In genomic region chr5:173946353-173946752, GRCh38 we compare ENCODE assay signal across 34 cellular contexts. TPM values are rescaled to one million over a fixed set of nuclear protein-coding genes. Genes with fewer than 3 reads are reported as not detected.
"Had no signal": no experiment of that assay in that cellular context is flagged by ENCODE, and none has a peak within 500 bp of the region (broad histone marks: within the 10 kb centered on the region; RNA-seq: fewer than 3 reads in every experiment).

No MANE protein-coding gene starts in this region.

- H3K9me3 Mint-ChIP-seq: dendritic cell treated with granulocyte-macrophage colony-stimulating factor and Interleukin-4, amounts not matched to agents 40 ng/mL and 50 ng/mL, for 4 days; mesothelial cell of epicardium; naive B cell; natural killer cell treated with Interleukin-12 subunit alpha and Interleukin-12 subunit beta and Interleukin-15 and Interleukin-18, amount 100 ng/mL, for 72 hours; neural progenitor cell; stimulated activated effector memory CD8-positive, alpha-beta T cell treated with anti-CD3 and anti-CD28 coated beads, Interleukin-12 subunit alpha, Interleukin-12 subunit beta, amount 100 ng/mL, for 72 hours had no signal

- H3K27ac ChIP-seq: colonic mucosa, esophagus muscularis mucosa, foreskin keratinocyte, heart right ventricle, left lung, neural progenitor cell, right atrium auricular region, stomach, vagina had no signal

- H3K9me3 ChIP-seq: colonic mucosa, esophagus muscularis mucosa, heart right ventricle, left lung, mucosa of descending colon, right atrium auricular region, stomach, thyroid gland, vagina had no signal

- H3K27me3 ChIP-seq: colonic mucosa, esophagus muscularis mucosa, foreskin keratinocyte, heart right ventricle, left lung, neural progenitor cell, right atrium auricular region, stomach, thyroid gland, vagina had no signal

- H3K27me3 Mint-ChIP-seq: dendritic cell treated with granulocyte-macrophage colony-stimulating factor and Interleukin-4, amounts not matched to agents 40 ng/mL and 50 ng/mL, for 4 days; naive B cell; natural killer cell treated with Interleukin-12 subunit alpha and Interleukin-12 subunit beta and Interleukin-15 and Interleukin-18, amount 100 ng/mL, for 72 hours; progenitor cell of endocrine pancreas had no signal

- ATAC-seq: foreskin keratinocyte; left lung; mucosa of descending colon; natural killer cell treated with Interleukin-12 subunit alpha and Interleukin-12 subunit beta and Interleukin-15 and Interleukin-18, amount 100 ng/mL, for 72 hours; sciatic nerve; stimulated activated effector memory CD8-positive, alpha-beta T cell treated with anti-CD3 and anti-CD28 coated beads, Interleukin-12 subunit alpha, Interleukin-12 subunit beta, amount 100 ng/mL, for 72 hours had no signal

- H3K36me3 ChIP-seq: neural progenitor cell had no signal

- DNase-seq: colonic mucosa; effector CD8-positive, alpha-beta T cell; foreskin keratinocyte; glutamatergic neuron; heart right ventricle; hypothalamus; left lung; mesenchymal stem cell; mucosa of descending colon; naive B cell; stimulated activated CD4-positive, alpha-beta T cell treated with anti-CD3 and anti-CD28 coated beads, Interleukin-2, amount 100 ng/mL, for 24 hours; stimulated activated CD4-positive, alpha-beta T cell treated with anti-CD3 and anti-CD28 coated beads, Interleukin-4, amount 100 ng/mL, for 24 hours; stimulated activated naive CD4-positive, alpha-beta T cell treated with Interleukin-2 at 50 U/mL for 16 hours; stomach; thyroid gland; trophoblast cell had no signal

- H3K4me1 Mint-ChIP-seq: naive B cell; stimulated activated effector memory CD8-positive, alpha-beta T cell treated with anti-CD3 and anti-CD28 coated beads, Interleukin-12 subunit alpha, Interleukin-12 subunit beta, amount 100 ng/mL, for 72 hours had no signal

- H3K4me1 ChIP-seq: colonic mucosa, foreskin keratinocyte had no signal

- H3K4me3 Mint-ChIP-seq: dendritic cell treated with granulocyte-macrophage colony-stimulating factor and Interleukin-4, amounts not matched to agents 40 ng/mL and 50 ng/mL, for 4 days; mesothelial cell of epicardium; naive B cell; natural killer cell treated with Interleukin-12 subunit alpha and Interleukin-12 subunit beta and Interleukin-15 and Interleukin-18, amount 100 ng/mL, for 72 hours; neural progenitor cell; stimulated activated effector memory CD8-positive, alpha-beta T cell treated with anti-CD3 and anti-CD28 coated beads, Interleukin-12 subunit alpha, Interleukin-12 subunit beta, amount 100 ng/mL, for 72 hours had no signal

- H3K27ac Mint-ChIP-seq: dendritic cell treated with granulocyte-macrophage colony-stimulating factor and Interleukin-4, amounts not matched to agents 40 ng/mL and 50 ng/mL, for 4 days; mesothelial cell of epicardium; natural killer cell treated with Interleukin-12 subunit alpha and Interleukin-12 subunit beta and Interleukin-15 and Interleukin-18, amount 100 ng/mL, for 72 hours; neural progenitor cell; progenitor cell of endocrine pancreas; stimulated activated effector memory CD8-positive, alpha-beta T cell treated with anti-CD3 and anti-CD28 coated beads, Interleukin-12 subunit alpha, Interleukin-12 subunit beta, amount 100 ng/mL, for 72 hours had no signal

- H3K4me3 ChIP-seq: colonic mucosa, esophagus muscularis mucosa, heart right ventricle, left lung, mucosa of descending colon, neural progenitor cell, right atrium auricular region, stomach, thyroid gland, vagina had no signal

RNA-seq across cellular contexts. Expression of gene C5orf47, which starts 42.6 kb away (rescaled TPM):
- total RNA-seq: colonic mucosa; endothelial cell of umbilical vein; epithelial cell of proximal tubule; esophagus muscularis mucosa; fibroblast of lung; foreskin keratinocyte; lower leg skin; lung microvascular endothelial cell; mesothelial cell of epicardium; mucosa of descending colon; natural killer cell treated with Interleukin-12 subunit alpha and Interleukin-12 subunit beta and Interleukin-15 and Interleukin-18, amount 100 ng/mL, for 72 hours; osteoblast; progenitor cell of endocrine pancreas; sciatic nerve; stomach; subcutaneous adipose tissue; ureter; vagina had no signal
- polyA plus RNA-seq: endothelial cell of umbilical vein, fibroblast of lung, foreskin keratinocyte, stomach had no signal
